1 cellular context compared by ENCODE assay signal in genomic region chr16:3080024-3080423, GRCh38.
TF ChIP-seq lines count a peak whose summit lies in the region.

No MANE protein-coding gene starts in this region.

TF ChIP-seq in SK-N-SH treated with all-trans-retinoic acid at 6 μM for 48 hours, 23 proteins besides CTCF, POLR2A, EP300 and RAD21 (continued from another document):
- TF ChIP-seq OSR1 (CRISPR knock-in tag; IDR thresholded peaks at IDR 0.05): no peak
- TF ChIP-seq ZNF70 (CRISPR knock-in tag; IDR thresholded peaks at IDR 0.05): no peak
- TF ChIP-seq BACH2 (CRISPR knock-in tag; IDR thresholded peaks at IDR 0.05; ENCODE audit: borderline replicate concordance): no peak
- TF ChIP-seq, protein P1, sequence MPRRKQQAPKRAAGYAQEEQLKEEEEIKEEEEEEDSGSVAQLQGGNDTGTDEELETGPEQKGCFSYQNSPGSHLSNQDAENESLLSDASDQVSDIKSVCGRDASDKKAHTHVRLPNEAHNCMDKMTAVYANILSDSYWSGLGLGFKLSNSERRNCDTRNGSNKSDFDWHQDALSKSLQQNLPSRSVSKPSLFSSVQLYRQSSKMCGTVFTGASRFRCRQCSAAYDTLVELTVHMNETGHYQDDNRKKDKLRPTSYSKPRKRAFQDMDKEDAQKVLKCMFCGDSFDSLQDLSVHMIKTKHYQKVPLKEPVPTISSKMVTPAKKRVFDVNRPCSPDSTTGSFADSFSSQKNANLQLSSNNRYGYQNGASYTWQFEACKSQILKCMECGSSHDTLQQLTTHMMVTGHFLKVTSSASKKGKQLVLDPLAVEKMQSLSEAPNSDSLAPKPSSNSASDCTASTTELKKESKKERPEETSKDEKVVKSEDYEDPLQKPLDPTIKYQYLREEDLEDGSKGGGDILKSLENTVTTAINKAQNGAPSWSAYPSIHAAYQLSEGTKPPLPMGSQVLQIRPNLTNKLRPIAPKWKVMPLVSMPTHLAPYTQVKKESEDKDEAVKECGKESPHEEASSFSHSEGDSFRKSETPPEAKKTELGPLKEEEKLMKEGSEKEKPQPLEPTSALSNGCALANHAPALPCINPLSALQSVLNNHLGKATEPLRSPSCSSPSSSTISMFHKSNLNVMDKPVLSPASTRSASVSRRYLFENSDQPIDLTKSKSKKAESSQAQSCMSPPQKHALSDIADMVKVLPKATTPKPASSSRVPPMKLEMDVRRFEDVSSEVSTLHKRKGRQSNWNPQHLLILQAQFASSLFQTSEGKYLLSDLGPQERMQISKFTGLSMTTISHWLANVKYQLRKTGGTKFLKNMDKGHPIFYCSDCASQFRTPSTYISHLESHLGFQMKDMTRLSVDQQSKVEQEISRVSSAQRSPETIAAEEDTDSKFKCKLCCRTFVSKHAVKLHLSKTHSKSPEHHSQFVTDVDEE (CRISPR knock-in tag; IDR thresholded peaks at IDR 0.05): no peak
- TF ChIP-seq PATZ1 (CRISPR knock-in tag; IDR thresholded peaks at IDR 0.05; ENCODE audit: borderline replicate concordance): no peak
- TF ChIP-seq CSDC2 (CRISPR knock-in tag; IDR thresholded peaks at IDR 0.05): no peak
- TF ChIP-seq, protein P2, sequence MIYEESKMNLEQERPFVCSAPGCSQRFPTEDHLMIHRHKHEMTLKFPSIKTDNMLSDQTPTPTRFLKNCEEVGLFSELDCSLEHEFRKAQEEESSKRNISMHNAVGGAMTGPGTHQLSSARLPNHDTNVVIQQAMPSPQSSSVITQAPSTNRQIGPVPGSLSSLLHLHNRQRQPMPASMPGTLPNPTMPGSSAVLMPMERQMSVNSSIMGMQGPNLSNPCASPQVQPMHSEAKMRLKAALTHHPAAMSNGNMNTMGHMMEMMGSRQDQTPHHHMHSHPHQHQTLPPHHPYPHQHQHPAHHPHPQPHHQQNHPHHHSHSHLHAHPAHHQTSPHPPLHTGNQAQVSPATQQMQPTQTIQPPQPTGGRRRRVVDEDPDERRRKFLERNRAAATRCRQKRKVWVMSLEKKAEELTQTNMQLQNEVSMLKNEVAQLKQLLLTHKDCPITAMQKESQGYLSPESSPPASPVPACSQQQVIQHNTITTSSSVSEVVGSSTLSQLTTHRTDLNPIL (CRISPR knock-in tag; IDR thresholded peaks at IDR 0.05; ENCODE audit: low read depth): no peak
- TF ChIP-seq ESRRG (CRISPR knock-in tag; IDR thresholded peaks at IDR 0.05): no peak
- TF ChIP-seq SNAI2 (CRISPR knock-in tag; IDR thresholded peaks at IDR 0.05): no peak
